ENCODE assay signal across 13 cellular contexts in genomic region chr1:173020138-173020742, GRCh38. TPM values are rescaled to one million over a fixed set of nuclear protein-coding genes. Genes with fewer than 3 reads are reported as not detected.
DNase-seq lines count a peak whose midpoint lies in the region; ATAC-seq and TF ChIP-seq lines count a peak whose summit lies in the region.
"Had no signal": no experiment of that assay in that cellular context is flagged by ENCODE, and none has a peak within 500 bp of the region (broad histone marks: within the 10 kb centered on the region; RNA-seq: fewer than 3 reads in every experiment).

No MANE protein-coding gene starts in this region.

- H3K36me3 ChIP-seq in esophagus muscularis mucosa (no peaks in the 10 kb centered on the region), SJCRH30 (no peaks in the 10 kb centered on the region), gastroesophageal sphincter (no peaks in the 10 kb centered on the region)

- H3K9me3 ChIP-seq in esophagus muscularis mucosa (no peaks in the 10 kb centered on the region), SJCRH30 (replicated peaks) (no peaks in the 10 kb centered on the region), gastroesophageal sphincter (peaks cover 0 to 1% (median 0%) of the 10 kb centered on the region in 3 donors)

- POLR2A ChIA-PET in GM10248 (lab: Yijun Ruan, JAX): interaction anchor here (0.8 kb wide), 1 partner anchor 98 kb away, joined by 3 read pairs; no protein-coding TSS in a partner anchor

- H3K4me1 ChIP-seq in esophagus muscularis mucosa: no peaks in the 10 kb centered on the region
- no peaks in the 10 kb centered on the region for H3K4me1 ChIP-seq in SJCRH30
- H3K4me1 ChIP-seq in gastroesophageal sphincter: no peaks in the 10 kb centered on the region

- intact Hi-C loops in esophagus muscularis mucosa (cut with DNase I): no loop called here

- H3K27me3 ChIP-seq in esophagus muscularis mucosa (no peaks in the 10 kb centered on the region), SJCRH30 (no peaks in the 10 kb centered on the region), gastroesophageal sphincter (no peaks in the 10 kb centered on the region)

- TF ChIP-seq POLR2A in esophagus muscularis mucosa (IDR thresholded peaks at IDR 0.05; ENCODE audit: low read depth) (no peak), gastroesophageal sphincter (IDR thresholded peaks at IDR 0.05) (no peak)

- CTCF ChIA-PET in GM10248 (lab: Yijun Ruan, JAX): interaction anchor here (1.1 to 1.5 kb wide), 2 partner anchors 9 to 294 kb away, joined by 3 to 5 read pairs; no protein-coding TSS in a partner anchor

- TF ChIP-seq CTCF in GM10248 (IDR thresholded peaks at IDR 0.05; ENCODE audit: control extremely low read depth, extremely low read depth, low read depth, missing control alignments) (no peak), esophagus muscularis mucosa (IDR thresholded peaks at IDR 0.05) (no peak), gastroesophageal sphincter (IDR thresholded peaks at IDR 0.05) (no peak)

- TF ChIP-seq EP300 in esophagus muscularis mucosa (IDR thresholded peaks at IDR 0.05) (no peak), gastroesophageal sphincter (IDR thresholded peaks at IDR 0.05) (no peak)

- H3K27ac ChIP-seq in esophagus muscularis mucosa (replicated peaks in 1 of 4) (no peak overlapping the region), SJCRH30 (no peak overlapping the region), gastroesophageal sphincter (no peak overlapping the region)

- peak; percentile 32 for DNase-seq in GM10248 (ENCODE audit: extremely low spot score)
- DNase-seq in NOMO-1 treated with DMSO at 0.1 percent for 48 hours (lab: John Stamatoyannopoulos, UW; ENCODE audit: unreplicated experiment): peak; percentile 89
- no peak for DNase-seq in esophagus muscularis mucosa (ENCODE audit: extremely low spot score)
- no peak for DNase-seq in NCI-H1694 treated with DMSO at 0.1 percent for 48 hours (lab: John Stamatoyannopoulos, UW)
- DNase-seq in SJCRH30: no peak
- DNase-seq: endodermal cell; NCI-H2029; stimulated activated CD8-positive, alpha-beta memory T cell treated with anti-CD3 and anti-CD28 coated beads, Interleukin-4, amount 100 ng/mL, for 48 hours had no signal

- H3K4me3 ChIP-seq in esophagus muscularis mucosa: no peak overlapping the region
- H3K4me3 ChIP-seq in SJCRH30: no peak overlapping the region
- H3K4me3 ChIP-seq in gastroesophageal sphincter: no peak overlapping the region

- WGBS in esophagus muscularis mucosa: 68% methylated on average over 5 of the region's 5 CpGs
- 65 to 90% methylated on average over 5 of the region's 5 CpGs for WGBS in gastroesophageal sphincter (ENCODE audit: low coverage in 1 of 2), 2 donors

- peak; percentile 94 for ATAC-seq in GM19452 (IDR thresholded peaks at IDR 0.05; ENCODE audit: unreplicated experiment)
- ATAC-seq in HG03025 (IDR thresholded peaks at IDR 0.05; ENCODE audit: low FRiP score, unreplicated experiment): peak; percentile 90
- no peak for ATAC-seq in gastroesophageal sphincter

RNA-seq across cellular contexts. Expression of gene TNFSF18, which starts 30.5 kb away (rescaled TPM):
- under 1 TPM in 2 of 4 donors, not detected in 2; 0.17 to 0.42 TPM for total RNA-seq in esophagus muscularis mucosa
- not detected in 2 replicates for total RNA-seq in SJCRH30 (2014; rRNA removed; shearing (Covaris generic))
- total RNA-seq in gastroesophageal sphincter: under 1 TPM in 3 of 4 donors, not detected in 1; 0.17 to 0.93 (median 0.23) TPM
- total RNA-seq: endodermal cell, H1, progenitor cell of endocrine pancreas had no signal

Comparison
In these comparisons a context has a peak if more than half of its experiments do, and no peak if none do; other contexts are left out.
1. DNase-seq: peak in GM10248 (single experiment) and NOMO-1 treated with DMSO at 0.1 percent for 48 hours (single experiment); none in esophagus muscularis mucosa (single experiment), NCI-H1694 treated with DMSO at 0.1 percent for 48 hours (single experiment) and SJCRH30 (0 of 2).